ENCODE assay signal across 12 cellular contexts in genomic region chr15:40450047-40450446, GRCh38.
"Had no signal": no experiment of that assay in that cellular context is flagged by ENCODE, and none has a peak within 500 bp of the region (broad histone marks: within the 10 kb centered on the region; RNA-seq: fewer than 3 reads in every experiment).

No MANE protein-coding gene starts in this region.

- DNase-seq: activated CD4-positive, alpha-beta T cell treated with anti-CD3 and anti-CD28 coated beads for 48 hours; activated effector memory CD4-positive, alpha-beta T cell treated with Interleukin-2 at 50 U/mL for 16 hours; cortex of kidney; effector memory CD4-positive, alpha-beta T cell; sigmoid colon; stimulated activated CD4-positive, alpha-beta T cell treated with anti-CD3 and anti-CD28 coated beads, Interleukin-2, amount 100 ng/mL, for 24 hours; stimulated activated naive CD8-positive, alpha-beta T cell treated with anti-CD3 and anti-CD28 coated beads, Interleukin-15, Interleukin-2, amounts not matched to agents 100 U/mL and 50 U/mL, for 24 hours; WERI-Rb-1 had no signal

- H3K4me3 ChIP-seq: gastroesophageal sphincter, left lung, sigmoid colon, thoracic aorta had no signal

- H3K4me3 Mint-ChIP-seq: neural crest cell had no signal

- ATAC-seq: gastroesophageal sphincter; left lung; stimulated activated naive CD8-positive, alpha-beta T cell treated with anti-CD3 and anti-CD28 coated beads, Interleukin-15, Interleukin-2, amounts not matched to agents 100 U/mL and 50 U/mL, for 24 hours had no signal

- H3K27ac ChIP-seq: gastroesophageal sphincter, left lung, sigmoid colon, thoracic aorta, WERI-Rb-1 had no signal

- H3K9me3 Mint-ChIP-seq: neural crest cell had no signal

- H3K27me3 ChIP-seq: gastroesophageal sphincter, left lung, sigmoid colon had no signal

- H3K36me3 ChIP-seq: gastroesophageal sphincter, left lung, sigmoid colon, thoracic aorta, WERI-Rb-1 had no signal
